Comparison of ENCODE assay signal across 9 cellular contexts in the genomic region with DNA sequence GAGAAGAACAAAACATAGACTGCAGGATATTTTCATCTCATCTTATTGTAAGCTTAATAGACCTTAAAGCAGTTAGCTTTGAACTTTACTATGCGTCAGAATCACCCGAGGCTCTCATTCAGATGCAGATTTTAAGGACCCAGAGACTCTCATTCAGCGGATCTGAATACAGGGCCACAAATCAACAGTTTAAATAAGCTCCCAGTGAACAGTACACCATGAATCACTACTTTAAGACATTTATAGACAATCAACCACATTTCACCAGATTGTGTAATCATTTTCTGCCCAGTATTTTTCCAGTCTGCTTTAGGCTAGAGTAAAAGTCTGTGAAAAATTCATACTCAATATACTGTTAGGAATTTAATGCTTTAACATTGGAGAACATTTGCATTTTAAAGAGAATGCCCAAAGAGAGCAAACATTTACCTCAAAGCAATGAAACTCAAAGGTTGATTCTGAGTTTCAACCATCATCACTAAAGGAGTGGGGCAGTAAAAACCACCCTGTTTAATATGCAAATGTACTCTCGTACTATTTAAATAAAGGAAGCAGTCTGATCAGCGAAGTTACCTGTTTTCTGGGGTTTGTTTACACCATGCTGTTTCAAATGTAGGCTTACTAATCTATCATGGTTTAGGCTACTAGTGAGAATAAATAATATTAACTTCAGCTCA. TPM values are rescaled to one million over a fixed set of nuclear protein-coding genes. Genes with fewer than 3 reads are reported as not detected.
A peak's percentile ranks its signal among the peaks of the same experiment; 100 is the strongest.
DNase-seq lines count a peak whose midpoint lies in the region; ATAC-seq, FAIRE-seq and TF ChIP-seq lines count a peak whose summit lies in the region.
"Had no signal": no experiment of that assay in that cellular context is flagged by ENCODE, and none has a peak within 500 bp of the region (broad histone marks: within the 10 kb centered on the region; RNA-seq: fewer than 3 reads in every experiment).

No MANE protein-coding gene starts in this region.

- H3K9me3 Mint-ChIP-seq in activated B cell treated with CpG ODN at 0.5 μM for 24 hours: no peaks in the 10 kb centered on the region

- no peaks in the 10 kb centered on the region for H3K27me3 Mint-ChIP-seq in activated B cell treated with CpG ODN at 0.5 μM for 24 hours

- peak; percentile 33 for FAIRE-seq in GM12891 (lab: Jason Lieb, UNC)

- CTCF ChIA-PET in activated B cell treated with CpG ODN at 0.5 μM for 24 hours (lab: Charles Lee): no interaction called here

- intact Hi-C loops in activated B cell treated with CpG ODN at 0.5 μM for 24 hours (cut with micrococcal nuclease): loop anchor here (1.0 to 5.0 kb wide), 4 partner anchors 9 to 32 kb away; a partner anchor contains a TSS

- no peak for TF ChIP-seq CTCF in activated B cell treated with CpG ODN at 0.5 μM for 24 hours (IDR thresholded peaks at IDR 0.05)

- peak overlapping the region; percentile 71 for H3K27ac Mint-ChIP-seq in activated B cell treated with CpG ODN at 0.5 μM for 24 hours

- peak overlapping the region; percentile 21 for H3K4me3 Mint-ChIP-seq in activated B cell treated with CpG ODN at 0.5 μM for 24 hours

- no peak for TF ChIP-seq POLR2A in GM12891 (IDR thresholded peaks at IDR 0.05; ENCODE audit: low read depth, low read length)

- POLR2A ChIA-PET in activated B cell treated with CpG ODN at 0.5 μM for 24 hours (lab: Charles Lee): interaction anchor here (0.5 to 3.8 kb wide), 6 partner anchors 10 to 77 kb away, joined by 3 to 19 read pairs (median 6); a partner anchor contains a TSS

- ATAC-seq in HG03097 (IDR thresholded peaks at IDR 0.05; ENCODE audit: low FRiP score, unreplicated experiment) (peak; percentile 76), activated B cell treated with CpG ODN at 0.5 μM for 24 hours (ENCODE audit: low read depth) (peak; percentile 62), SK-N-SH treated with all-trans-retinoic acid at 6 μM for 48 hours (no peak), HG03025 (IDR thresholded peaks at IDR 0.05; ENCODE audit: low FRiP score, unreplicated experiment) (no peak)

- H3K36me3 Mint-ChIP-seq in activated B cell treated with CpG ODN at 0.5 μM for 24 hours (ENCODE audit: low read depth): no peaks in the 10 kb centered on the region

- H3K4me1 Mint-ChIP-seq in activated B cell treated with CpG ODN at 0.5 μM for 24 hours: peaks cover 22% of the 10 kb centered on the region

- DNase-seq in GM12891 (ENCODE audit: insufficient read length, low spot score) (no peak), activated B cell treated with CpG ODN at 0.5 μM for 24 hours (no peak), middle frontal gyrus (ENCODE audit: extremely low spot score, low spot score) (peak; percentile 4), OCI-M2 (lab: John Stamatoyannopoulos, UW; ENCODE audit: unreplicated experiment) (no peak), mucosa of gallbladder (ENCODE audit: low spot score) (no peak)
- DNase-seq: NCI-H226 had no signal

TF ChIP-seq in GM12891, 5 proteins besides CTCF, POLR2A, EP300 and RAD21:
- no peak for TF ChIP-seq POU2F2 (IDR thresholded peaks at IDR 0.05; ENCODE audit: low read depth, low read length)
- no peak for TF ChIP-seq SPI1 (IDR thresholded peaks at IDR 0.05; ENCODE audit: low read depth, low read length)
- no peak for TF ChIP-seq PAX5 (IDR thresholded peaks at IDR 0.05; ENCODE audit: insufficient read depth, low read length, severe bottlenecking)
- TF ChIP-seq POLR2AphosphoS5 (IDR thresholded peaks at IDR 0.05; ENCODE audit: low read depth, low read length): no peak
- TF ChIP-seq TAF1 (IDR thresholded peaks at IDR 0.05; ENCODE audit: low read depth, low read length): no peak

TF ChIP-seq in SK-N-SH treated with all-trans-retinoic acid at 6 μM for 48 hours, 23 proteins besides CTCF, POLR2A, EP300 and RAD21:
- TF ChIP-seq ZC3H10 (CRISPR knock-in tag; IDR thresholded peaks at IDR 0.05) (no peak), ZFP3 (CRISPR knock-in tag; IDR thresholded peaks at IDR 0.05) (no peak), RARB (CRISPR knock-in tag; IDR thresholded peaks at IDR 0.05) (no peak), TCF4 (CRISPR knock-in tag; IDR thresholded peaks at IDR 0.05; ENCODE audit: borderline replicate concordance) (no peak), ISL1 (CRISPR knock-in tag; IDR thresholded peaks at IDR 0.05) (no peak), ZFP30 (CRISPR knock-in tag; IDR thresholded peaks at IDR 0.05) (no peak), BACH2 (CRISPR knock-in tag; IDR thresholded peaks at IDR 0.05; ENCODE audit: borderline replicate concordance) (no peak), ESRRG (CRISPR knock-in tag; IDR thresholded peaks at IDR 0.05) (no peak), OSR1 (CRISPR knock-in tag; IDR thresholded peaks at IDR 0.05) (no peak), ZNF70 (CRISPR knock-in tag; IDR thresholded peaks at IDR 0.05) (no peak), TOX (CRISPR knock-in tag; IDR thresholded peaks at IDR 0.05; ENCODE audit: borderline replicate concordance) (no peak), ZNF8 (CRISPR knock-in tag; IDR thresholded peaks at IDR 0.05) (no peak), SNAI2 (CRISPR knock-in tag; IDR thresholded peaks at IDR 0.05) (no peak), GLIS3 (CRISPR knock-in tag; IDR thresholded peaks at IDR 0.05) (no peak), PPARA (CRISPR knock-in tag; IDR thresholded peaks at IDR 0.05; ENCODE audit: borderline replicate concordance) (no peak)
- TF ChIP-seq, protein P1, sequence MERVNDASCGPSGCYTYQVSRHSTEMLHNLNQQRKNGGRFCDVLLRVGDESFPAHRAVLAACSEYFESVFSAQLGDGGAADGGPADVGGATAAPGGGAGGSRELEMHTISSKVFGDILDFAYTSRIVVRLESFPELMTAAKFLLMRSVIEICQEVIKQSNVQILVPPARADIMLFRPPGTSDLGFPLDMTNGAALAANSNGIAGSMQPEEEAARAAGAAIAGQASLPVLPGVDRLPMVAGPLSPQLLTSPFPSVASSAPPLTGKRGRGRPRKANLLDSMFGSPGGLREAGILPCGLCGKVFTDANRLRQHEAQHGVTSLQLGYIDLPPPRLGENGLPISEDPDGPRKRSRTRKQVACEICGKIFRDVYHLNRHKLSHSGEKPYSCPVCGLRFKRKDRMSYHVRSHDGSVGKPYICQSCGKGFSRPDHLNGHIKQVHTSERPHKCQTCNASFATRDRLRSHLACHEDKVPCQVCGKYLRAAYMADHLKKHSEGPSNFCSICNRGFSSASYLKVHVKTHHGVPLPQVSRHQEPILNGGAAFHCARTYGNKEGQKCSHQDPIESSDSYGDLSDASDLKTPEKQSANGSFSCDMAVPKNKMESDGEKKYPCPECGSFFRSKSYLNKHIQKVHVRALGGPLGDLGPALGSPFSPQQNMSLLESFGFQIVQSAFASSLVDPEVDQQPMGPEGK (CRISPR knock-in tag; IDR thresholded peaks at IDR 0.05; ENCODE audit: borderline replicate concordance): no peak
- TF ChIP-seq, protein P2, sequence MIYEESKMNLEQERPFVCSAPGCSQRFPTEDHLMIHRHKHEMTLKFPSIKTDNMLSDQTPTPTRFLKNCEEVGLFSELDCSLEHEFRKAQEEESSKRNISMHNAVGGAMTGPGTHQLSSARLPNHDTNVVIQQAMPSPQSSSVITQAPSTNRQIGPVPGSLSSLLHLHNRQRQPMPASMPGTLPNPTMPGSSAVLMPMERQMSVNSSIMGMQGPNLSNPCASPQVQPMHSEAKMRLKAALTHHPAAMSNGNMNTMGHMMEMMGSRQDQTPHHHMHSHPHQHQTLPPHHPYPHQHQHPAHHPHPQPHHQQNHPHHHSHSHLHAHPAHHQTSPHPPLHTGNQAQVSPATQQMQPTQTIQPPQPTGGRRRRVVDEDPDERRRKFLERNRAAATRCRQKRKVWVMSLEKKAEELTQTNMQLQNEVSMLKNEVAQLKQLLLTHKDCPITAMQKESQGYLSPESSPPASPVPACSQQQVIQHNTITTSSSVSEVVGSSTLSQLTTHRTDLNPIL (CRISPR knock-in tag; IDR thresholded peaks at IDR 0.05; ENCODE audit: low read depth): no peak
- TF ChIP-seq, protein P3, sequence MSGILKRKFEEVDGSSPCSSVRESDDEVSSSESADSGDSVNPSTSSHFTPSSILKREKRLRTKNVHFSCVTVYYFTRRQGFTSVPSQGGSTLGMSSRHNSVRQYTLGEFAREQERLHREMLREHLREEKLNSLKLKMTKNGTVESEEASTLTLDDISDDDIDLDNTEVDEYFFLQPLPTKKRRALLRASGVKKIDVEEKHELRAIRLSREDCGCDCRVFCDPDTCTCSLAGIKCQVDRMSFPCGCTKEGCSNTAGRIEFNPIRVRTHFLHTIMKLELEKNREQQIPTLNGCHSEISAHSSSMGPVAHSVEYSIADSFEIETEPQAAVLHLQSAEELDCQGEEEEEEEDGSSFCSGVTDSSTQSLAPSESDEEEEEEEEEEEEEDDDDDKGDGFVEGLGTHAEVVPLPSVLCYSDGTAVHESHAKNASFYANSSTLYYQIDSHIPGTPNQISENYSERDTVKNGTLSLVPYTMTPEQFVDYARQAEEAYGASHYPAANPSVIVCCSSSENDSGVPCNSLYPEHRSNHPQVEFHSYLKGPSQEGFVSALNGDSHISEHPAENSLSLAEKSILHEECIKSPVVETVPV (CRISPR knock-in tag; IDR thresholded peaks at IDR 0.05): no peak
TF ChIP-seq in SK-N-SH treated with all-trans-retinoic acid at 6 μM for 48 hours: peak in this region for 0.

RNA-seq across cellular contexts. Expression of a gene that starts 11.0 kb away (rescaled TPM):
- polyA plus RNA-seq in GM12891 (2012; ENCODE audit: low read depth, missing spikeins): 4.7 TPM
- 0.05 and 0.13 TPM in 2 replicates for total RNA-seq in activated B cell treated with CpG ODN at 0.5 μM for 24 hours
- total RNA-seq in mucosa of gallbladder: 0.20 TPM

RNA-seq across cellular contexts. Expression of a gene that starts 31.4 kb away (rescaled TPM):
- 24.4 TPM for polyA plus RNA-seq in GM12891 (2012; ENCODE audit: low read depth, missing spikeins)
- total RNA-seq in activated B cell treated with CpG ODN at 0.5 μM for 24 hours (61.6 and 75.6 TPM in 2 replicates), mucosa of gallbladder (20.8 TPM)

Comparison
In these comparisons a context has a peak if more than half of its experiments do, and no peak if none do; other contexts are left out.
1. ATAC-seq: peak in HG03097 (single experiment) and activated B cell treated with CpG ODN at 0.5 μM for 24 hours (single experiment); none in SK-N-SH treated with all-trans-retinoic acid at 6 μM for 48 hours (single experiment) and HG03025 (single experiment).